ENCODE assay signal across 22 cellular contexts in the genomic region with DNA sequence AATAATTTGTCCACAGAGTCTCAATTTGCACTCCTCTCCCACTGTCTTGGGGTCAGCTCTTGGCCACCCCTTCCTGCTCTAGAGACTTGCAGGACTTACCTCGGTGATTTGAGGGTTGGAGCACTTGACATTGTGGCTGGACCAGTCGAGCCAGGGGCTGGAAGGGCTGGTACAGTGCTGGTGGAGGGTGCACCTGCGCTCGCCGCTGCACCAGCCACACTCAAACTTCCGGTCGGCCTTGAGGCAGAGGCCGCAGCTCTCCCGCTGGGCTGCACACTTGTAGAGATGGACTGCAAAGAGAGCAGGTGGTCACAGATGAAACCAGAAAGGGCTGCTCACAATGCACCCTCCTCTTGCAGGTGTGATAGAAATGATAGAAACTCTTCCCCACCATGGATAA.
A peak's percentile ranks its signal among the peaks of the same experiment; 100 is the strongest.
DNase-seq lines count a peak whose midpoint lies in the region; ATAC-seq, FAIRE-seq and TF ChIP-seq lines count a peak whose summit lies in the region.
"Had no signal": no experiment of that assay in that cellular context is flagged by ENCODE, and none has a peak within 500 bp of the region (broad histone marks: within the 10 kb centered on the region; RNA-seq: fewer than 3 reads in every experiment).

No MANE protein-coding gene starts in this region.

- H3K4me1 ChIP-seq in H1 (replicated peaks in 1 of 4; ENCODE audit: control insufficient read depth in 3 of 4, insufficient read depth in 4 of 4, low read length in 3 of 4) = peaks cover 4 to 15% (median 6%) of the 10 kb centered on the region in 4 experiments; a peak in 6 of 7 replicates
- peaks cover 11% of the 10 kb centered on the region for H3K4me1 ChIP-seq in GM23338 (ENCODE audit: insufficient read depth)
- H3K4me1 ChIP-seq: Caco-2 had no signal

- H3K23ac ChIP-seq in H1 (ENCODE audit: insufficient read length) = no peak overlapping the region

- H3K9me3 Mint-ChIP-seq in type B pancreatic cell (no peaks in the 10 kb centered on the region), GM23338 (no peaks in the 10 kb centered on the region)
- H3K9me3 Mint-ChIP-seq: HFFc6 had no signal

- no peak for TF ChIP-seq CTCF in H1 (IDR thresholded peaks at IDR 0.05; ENCODE audit: control extremely low read depth in 1 of 3, insufficient read depth in 1 of 3, low read depth in 1 of 3, low read length in 3 of 3)
- TF ChIP-seq CTCF in type B pancreatic cell (conservative IDR thresholded peaks at IDR 0.05) = no peak
- TF ChIP-seq CTCF in GM23338 (conservative IDR thresholded peaks at IDR 0.05; ENCODE audit: low read depth in 2 of 2) = no peak

- POLR2A ChIA-PET in H1 (lab: Charles Lee; ENCODE audit: partially characterized antibody) = no interaction called here

- H3K4ac ChIP-seq in H1 (replicated peaks; ENCODE audit: insufficient read length, low read depth, low read length) = peak overlapping the region; percentile 10

- H3K27ac ChIP-seq in H1 (ENCODE audit: low read depth, low read length) (no peak overlapping the region), GM23338 (ENCODE audit: low read depth) (no peak overlapping the region)
- H3K27ac ChIP-seq: GM23248 had no signal

- H3K27ac Mint-ChIP-seq in type B pancreatic cell = peak overlapping the region; percentile 21
- H3K27ac Mint-ChIP-seq in GM23338 = no peak overlapping the region
- H3K27ac Mint-ChIP-seq: CD4-positive, CD25-positive, alpha-beta regulatory T cell; HFFc6 had no signal

- 89% methylated on average over 9 of the region's 9 CpGs; no CpG with 5 or more reads in 1 of the 2 experiments for WGBS in H1 (ENCODE audit: extremely low coverage in 1 of 2, insufficient coverage in 1 of 2, insufficient read length in 1 of 2, insufficient replicate concordance in 2 of 2, low coverage in 1 of 2, low lambda C conversion rate in 2 of 2, missing lambda C conversion rate in 1 of 2), 2 experiments

- H2BK20ac ChIP-seq in H1 (ENCODE audit: low read length) = no peak overlapping the region

- no peak overlapping the region for H3K4me3 ChIP-seq in H1 (ENCODE audit: extremely low read depth in 1 of 4, insufficient read depth in 2 of 4, low read depth in 3 of 4, low read length in 4 of 4)
- no peak overlapping the region for H3K4me3 ChIP-seq in GM23338
- H3K4me3 ChIP-seq: GM23248 had no signal

- no peak for ATAC-seq in GM23338
- no peak for ATAC-seq in HG03135 (IDR thresholded peaks at IDR 0.05; ENCODE audit: unreplicated experiment)
- ATAC-seq: HCT116, HepG2 had no signal

- no peak overlapping the region for H3K18ac ChIP-seq in H1 (ENCODE audit: extremely low read depth, low read length)

- no peak overlapping the region for H3K56ac ChIP-seq in H1 (replicated peaks; ENCODE audit: insufficient read length, low read depth, low read length)

- H3K4me1 Mint-ChIP-seq in type B pancreatic cell (ENCODE audit: unreplicated experiment) (peaks cover 49% of the 10 kb centered on the region), GM23338 (peaks cover 29% of the 10 kb centered on the region)
- H3K4me1 Mint-ChIP-seq: CD4-positive, CD25-positive, alpha-beta regulatory T cell had no signal

- CTCF ChIA-PET in H1 (lab: Charles Lee; ENCODE audit: partially characterized antibody) = interaction anchor here (0.6 to 8.7 kb wide), 4 partner anchors 16 to 165 kb away, joined by 3 to 94 read pairs (median 4); partner anchors contain the start of gene PLXNA2

- TF ChIP-seq POLR2A in H1 (IDR thresholded peaks at IDR 0.05; ENCODE audit: control extremely low read depth in 1 of 2, low read depth in 2 of 2, low read length in 2 of 2) = no peak

- no peaks in the 10 kb centered on the region for H3F3A ChIP-seq in GM23338 (replicated peaks; ENCODE audit: low read depth)

- H2AK5ac ChIP-seq in H1 (ENCODE audit: low read depth, low read length) = no peak overlapping the region

- TF ChIP-seq RAD21 in H1 (IDR thresholded peaks at IDR 0.05 in 1 of 2, conservative IDR thresholded peaks at IDR 0.05 in 1 of 2; ENCODE audit: low read depth in 2 of 2, low read length in 2 of 2) = no peak

- H3K27me3 Mint-ChIP-seq in type B pancreatic cell (no peaks in the 10 kb centered on the region), GM23338 (ENCODE audit: insufficient read depth, low read depth, poor library complexity) (peaks cover 9% of the 10 kb centered on the region)

- H4K8ac ChIP-seq in H1 (ENCODE audit: extremely low read depth, insufficient read depth, low read length) = no peak overlapping the region

- no peak overlapping the region for H4K5ac ChIP-seq in H1 (ENCODE audit: insufficient read length, low read depth, low read length)

- H3K9me3 ChIP-seq in H1 (ENCODE audit: insufficient read depth in 2 of 2, low read depth in 1 of 2, low read length in 1 of 2) = no peaks in the 10 kb centered on the region
- H3K9me3 ChIP-seq: BE2C, Caco-2 had no signal

- H3K4me3 Mint-ChIP-seq in type B pancreatic cell = no peak overlapping the region
- no peak overlapping the region for H3K4me3 Mint-ChIP-seq in GM23338
- H3K4me3 Mint-ChIP-seq: CD4-positive, CD25-positive, alpha-beta regulatory T cell; HFFc6 had no signal

- H3K79me2 ChIP-seq in H1 (ENCODE audit: control insufficient read depth in 1 of 2, insufficient read depth in 2 of 2, low read length in 2 of 2) (no peaks in the 10 kb centered on the region), GM23338 (replicated peaks; ENCODE audit: insufficient read depth) (no peaks in the 10 kb centered on the region)

- H2AFZ ChIP-seq in H1 (ENCODE audit: low read length) (no peak overlapping the region), GM23338 (no peak overlapping the region)
- H2AFZ ChIP-seq: GM23248 had no signal

- TF ChIP-seq EP300 in H1 (IDR thresholded peaks at IDR 0.05; ENCODE audit: borderline replicate concordance in 1 of 2, low read depth in 2 of 2, low read length in 2 of 2) = no peak

- H3K36me3 Mint-ChIP-seq in type B pancreatic cell (peaks cover 34% of the 10 kb centered on the region), GM23338 (ENCODE audit: low read depth) (no peaks in the 10 kb centered on the region)
- H3K36me3 Mint-ChIP-seq: CD4-positive, CD25-positive, alpha-beta regulatory T cell had no signal

- H2BK120ac ChIP-seq in H1 (replicated peaks; ENCODE audit: low read depth, low read length) = no peak overlapping the region

- H2BK5ac ChIP-seq in H1 (ENCODE audit: low read depth, low read length) = no peak overlapping the region

- H2BK15ac ChIP-seq in H1 (ENCODE audit: low read length) = no peak overlapping the region

- H3K9ac ChIP-seq in H1 (replicated peaks in 1 of 4; ENCODE audit: extremely low read depth in 1 of 4, low read depth in 3 of 4, low read length in 3 of 4) = no peak overlapping the region
- H3K9ac ChIP-seq: GM23248 had no signal

- no peaks in the 10 kb centered on the region for H3K79me1 ChIP-seq in H1 (ENCODE audit: low read depth, low read length)

- no peak overlapping the region for H2BK12ac ChIP-seq in H1 (ENCODE audit: low read depth, low read length)

- intact Hi-C loops in head of caudate nucleus (cut with DNase I) = no loop called here

- peaks cover 0 to 4% (median 0%) of the 10 kb centered on the region in 4 experiments; a peak in 3 of 7 replicates for H3K27me3 ChIP-seq in H1 (replicated peaks in 1 of 4; ENCODE audit: control insufficient read depth in 3 of 4, extremely low read depth in 1 of 4, insufficient read depth in 3 of 4, low read length in 3 of 4)
- no peaks in the 10 kb centered on the region for H3K27me3 ChIP-seq in GM23338 (ENCODE audit: insufficient read depth)
- H3K27me3 ChIP-seq: BE2C had no signal

- H3K9me2 ChIP-seq in GM23338 (ENCODE audit: insufficient read depth) = no peaks in the 10 kb centered on the region

- peak; percentile 19 for DNase-seq in NCI-H1417 treated with DMSO at 0.1 percent for 48 hours (lab: John Stamatoyannopoulos, UW)
- DNase-seq in NCI-H510A treated with DMSO at 0.1 percent for 48 hours (lab: John Stamatoyannopoulos, UW) = peak; percentile 82
- no peak for DNase-seq in H1 (ENCODE audit: low read depth in 1 of 2, low spot score in 2 of 2)
- DNase-seq in type B pancreatic cell (ENCODE audit: extremely low spot score, unreplicated experiment) = no peak
- no peak for DNase-seq in GM23338 (ENCODE audit: low spot score)
- DNase-seq in inferior parietal cortex (ENCODE audit: extremely low spot score) = no peak
- no peak for DNase-seq in head of caudate nucleus
- DNase-seq: ACHN; BE2C; Caco-2; CD4-positive, CD25-positive, alpha-beta regulatory T cell; GM23248; H7; HFFc6 had no signal

- FAIRE-seq in H1 (lab: Jason Lieb, UNC) = no peak
- FAIRE-seq: A204.1, D721Med, G401.6, GM12891, GM18507, HepG2 had no signal

- H4K91ac ChIP-seq in H1 (replicated peaks; ENCODE audit: insufficient read length, low read length) = no peak overlapping the region

- H3K36me3 ChIP-seq in H1 (ENCODE audit: control insufficient read depth in 2 of 4, insufficient read depth in 4 of 4, low read length in 3 of 4) (no peaks in the 10 kb centered on the region), GM23338 (ENCODE audit: insufficient read depth) (no peaks in the 10 kb centered on the region)

- no peak overlapping the region for H3K4me2 ChIP-seq in H1 (ENCODE audit: insufficient read depth in 1 of 2, low read depth in 2 of 2, low read length in 2 of 2)
- no peak overlapping the region for H3K4me2 ChIP-seq in GM23338

- H4K20me1 ChIP-seq in H1 (replicated peaks in 1 of 2; ENCODE audit: control insufficient read depth in 1 of 2, insufficient read depth in 2 of 2, low read length in 2 of 2) (no peaks in the 10 kb centered on the region), GM23338 (replicated peaks; ENCODE audit: insufficient read depth) (no peaks in the 10 kb centered on the region)

- no peaks in the 10 kb centered on the region for H3K23me2 ChIP-seq in H1 (ENCODE audit: low read depth, low read length)

- H3K14ac ChIP-seq in H1 (ENCODE audit: insufficient read length) = no peak overlapping the region

TF ChIP-seq in GM23338, 12 proteins besides CTCF, POLR2A, EP300 and RAD21 (continues in another document):
- TF ChIP-seq STAT1 (IDR thresholded peaks at IDR 0.05; ENCODE audit: unreplicated experiment) (no peak), CREB1 (CRISPR knock-in tag; IDR thresholded peaks at IDR 0.05; ENCODE audit: low read depth) (no peak), EZH2phosphoT487 (IDR thresholded peaks at IDR 0.05; ENCODE audit: unreplicated experiment) (no peak), NANOG (IDR thresholded peaks at IDR 0.05; ENCODE audit: borderline replicate concordance) (no peak), ZNF114 (CRISPR knock-in tag; IDR thresholded peaks at IDR 0.05) (no peak), JUNB (IDR thresholded peaks at IDR 0.05; ENCODE audit: unreplicated experiment) (no peak), ZNF331 (CRISPR knock-in tag; IDR thresholded peaks at IDR 0.05; ENCODE audit: low read depth) (no peak), POLR2AphosphoS5 (IDR thresholded peaks at IDR 0.05; ENCODE audit: low read depth) (no peak)

Comparison
In these comparisons a context has a peak if more than half of its experiments do, and no peak if none do; other contexts are left out.
1. DNase-seq: peak in NCI-H1417 treated with DMSO at 0.1 percent for 48 hours (single experiment) and NCI-H510A treated with DMSO at 0.1 percent for 48 hours (single experiment); none in H1 (0 of 2), type B pancreatic cell (single experiment), GM23338 (single experiment), inferior parietal cortex (single experiment) and head of caudate nucleus (0 of 42).